Comparison of ENCODE assay signal across 8 cellular contexts in the genomic region with DNA sequence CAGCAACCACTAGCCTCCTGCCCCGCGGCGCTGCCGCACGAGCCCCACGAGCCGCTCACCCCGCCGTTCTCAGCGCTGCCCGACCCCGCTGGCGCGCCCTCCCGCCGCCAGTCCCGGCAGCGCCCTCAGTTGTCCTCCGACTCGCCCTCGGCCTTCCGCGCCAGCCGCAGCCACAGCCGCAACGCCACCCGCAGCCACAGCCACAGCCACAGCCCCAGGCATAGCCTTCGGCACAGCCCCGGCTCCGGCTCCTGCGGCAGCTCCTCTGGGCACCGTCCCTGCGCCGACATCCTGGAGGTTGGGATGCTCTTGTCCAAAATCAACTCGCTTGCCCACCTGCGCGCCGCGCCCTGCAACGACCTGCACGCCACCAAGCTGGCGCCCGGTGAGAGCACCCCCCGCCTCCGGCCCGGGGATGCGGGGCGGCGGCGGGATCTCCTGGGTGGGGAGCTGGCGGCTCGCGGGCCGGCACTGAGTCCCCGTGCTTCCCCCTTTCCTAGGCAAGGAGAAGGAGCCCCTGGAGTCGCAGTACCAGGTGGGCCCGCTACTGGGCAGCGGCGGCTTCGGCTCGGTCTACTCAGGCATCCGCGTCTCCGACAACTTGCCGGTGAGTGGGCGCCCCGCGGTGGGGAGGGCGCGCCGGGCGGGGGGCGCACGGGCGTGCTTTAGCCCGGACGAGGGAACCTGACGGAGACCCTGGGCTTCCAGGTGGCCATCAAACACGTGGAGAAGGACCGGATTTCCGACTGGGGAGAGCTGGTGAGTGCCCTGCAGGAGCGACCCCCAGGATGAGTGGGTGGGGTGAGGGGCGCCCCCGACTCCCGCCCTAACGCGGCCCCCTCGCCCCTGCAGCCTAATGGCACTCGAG. TPM values are rescaled to one million over a fixed set of nuclear protein-coding genes. Genes with fewer than 3 reads are reported as not detected.
DNase-seq lines count a peak whose midpoint lies in the region; ATAC-seq and TF ChIP-seq lines count a peak whose summit lies in the region.

No MANE protein-coding gene starts in this region.

- peak; percentile 18 for ATAC-seq in HG02884 (IDR thresholded peaks at IDR 0.05; ENCODE audit: unreplicated experiment)
- peak in 1 of 2 donors; percentile 20 for ATAC-seq in upper lobe of left lung (ENCODE audit: low FRiP score in 2 of 2)

- TF ChIP-seq POLR2A in upper lobe of left lung (IDR thresholded peaks at IDR 0.05), result peak in 3 of 4 donors; percentile 49 to 60 (median 51)

- peaks cover 61% of the 10 kb centered on the region for H3K36me3 Mint-ChIP-seq in activated CD4-positive, alpha-beta memory T cell treated with anti-CD3 and anti-CD28 coated beads, Interleukin-2, amount 10 ng/mL, durations not matched to agents 7 days and 5 days (ENCODE audit: low read depth)

- H3K27ac Mint-ChIP-seq in activated CD4-positive, alpha-beta memory T cell treated with anti-CD3 and anti-CD28 coated beads, Interleukin-2, amount 10 ng/mL, durations not matched to agents 7 days and 5 days, result peak overlapping the region; percentile 98

- no peak for TF ChIP-seq EP300 in upper lobe of left lung (IDR thresholded peaks at IDR 0.05)

- peak overlapping the region; percentile 80 for H3K27ac ChIP-seq in 22Rv1
- H3K27ac ChIP-seq in upper lobe of left lung, result peak overlapping the region; percentile 90 to 94 (median 91)

- peaks cover 25 to 34% (median 32%) of the 10 kb centered on the region in 4 donors for H3K36me3 ChIP-seq in upper lobe of left lung

- H3K4me3 ChIP-seq in epithelial cell of proximal tubule (ENCODE audit: low read depth, low read length), result peak overlapping the region; percentile 94
- H3K4me3 ChIP-seq in upper lobe of left lung, result peak overlapping the region; percentile 72 to 97 (median 94)

- 0% methylated on average over 3 to 44 of the region's 89 CpGs for WGBS in upper lobe of left lung, 2 donors

- peak; percentile 32 for TF ChIP-seq CTCF in 22Rv1 (IDR thresholded peaks at IDR 0.05)
- peak; percentile 30 for TF ChIP-seq CTCF in GM13976 (IDR thresholded peaks at IDR 0.05; ENCODE audit: borderline replicate concordance, control extremely low read depth, extremely low read depth, insufficient read depth, missing control alignments)
- TF ChIP-seq CTCF in epithelial cell of proximal tubule (conservative IDR thresholded peaks at IDR 0.05; ENCODE audit: low read depth, low read length), result peak; percentile 4
- peak in 5 of 6 experiments; percentile 36 to 69 (median 40) for TF ChIP-seq CTCF in upper lobe of left lung (IDR thresholded peaks at IDR 0.05)

- no peaks in the 10 kb centered on the region for H3K9me3 ChIP-seq in upper lobe of left lung

- peaks cover 41% of the 10 kb centered on the region for H3K4me1 Mint-ChIP-seq in activated CD4-positive, alpha-beta memory T cell treated with anti-CD3 and anti-CD28 coated beads, Interleukin-2, amount 10 ng/mL, durations not matched to agents 7 days and 5 days

- in situ Hi-C loops in GM13976 (cut with MboI; ENCODE audit: low sequenced_read_pairs, unreplicated experiment), result loop anchor here (5.0 kb wide), 1 partner anchor 118 kb away; no protein-coding TSS in a partner anchor

- POLR2A ChIA-PET in activated CD4-positive, alpha-beta memory T cell treated with anti-CD3 and anti-CD28 coated beads, Interleukin-2, amount 10 ng/mL, durations not matched to agents 7 days and 5 days (lab: Charles Lee), result interaction anchor here (0.8 to 19.6 kb wide), 32 partner anchors 9 to 572 kb away, joined by 3 to 1021 read pairs (median 11); a partner anchor contains a TSS

- peak overlapping the region; percentile 94 for H3K4me3 Mint-ChIP-seq in activated CD4-positive, alpha-beta memory T cell treated with anti-CD3 and anti-CD28 coated beads, Interleukin-2, amount 10 ng/mL, durations not matched to agents 7 days and 5 days

- no peaks in the 10 kb centered on the region for H3K27me3 ChIP-seq in upper lobe of left lung

- DNase-seq in GM13976 (ENCODE audit: low spot score) (peak; percentile 44), NCI-H2171 (lab: John Stamatoyannopoulos, UW) (peak; percentile 57), epithelial cell of proximal tubule (ENCODE audit: low read depth) (no peak), myocyte (ENCODE audit: low read depth) (peak; percentile 26), upper lobe of left lung (peak; percentile 61 to 92)
- peak; percentile 58 for DNase-seq in activated CD4-positive, alpha-beta memory T cell treated with anti-CD3 and anti-CD28 coated beads, Interleukin-2, amount 10 ng/mL, durations not matched to agents 7 days and 5 days

- CTCF ChIA-PET in activated CD4-positive, alpha-beta memory T cell treated with anti-CD3 and anti-CD28 coated beads, Interleukin-2, amount 10 ng/mL, durations not matched to agents 7 days and 5 days (lab: Charles Lee), result interaction anchor here (1.0 to 17.6 kb wide), 10 partner anchors 12 to 149 kb away, joined by 3 to 327 read pairs (median 32); no protein-coding TSS in a partner anchor

- peaks cover 28 to 59% (median 45%) of the 10 kb centered on the region in 4 donors for H3K4me1 ChIP-seq in upper lobe of left lung

- peaks cover 1% of the 10 kb centered on the region for H3K27me3 Mint-ChIP-seq in activated CD4-positive, alpha-beta memory T cell treated with anti-CD3 and anti-CD28 coated beads, Interleukin-2, amount 10 ng/mL, durations not matched to agents 7 days and 5 days

- no peaks in the 10 kb centered on the region for H3K9me3 Mint-ChIP-seq in activated CD4-positive, alpha-beta memory T cell treated with anti-CD3 and anti-CD28 coated beads, Interleukin-2, amount 10 ng/mL, durations not matched to agents 7 days and 5 days

RNA-seq across cellular contexts. Expression of a gene that starts 0.6 kb away (rescaled TPM):
- 100 to 1,000 TPM; 497 to 505 TPM for total RNA-seq in activated CD4-positive, alpha-beta memory T cell treated with anti-CD3 and anti-CD28 coated beads, Interleukin-2, amount 10 ng/mL, durations not matched to agents 7 days and 5 days
- total RNA-seq in epithelial cell of proximal tubule (20.9 and 25.9 TPM in 2 replicates), myocyte (3.0 and 4.6 TPM in 2 replicates), upper lobe of left lung (10 to 100 TPM; 26.9 to 80.9 (median 36.0) TPM)
- polyA plus RNA-seq in myocyte (2012), result 6.6 TPM

Comparison
In these comparisons a context has a peak if more than half of its experiments do, and no peak if none do; other contexts are left out.
1. RNA of a gene that starts 0.6 kb away (total RNA-seq): 497 to 505 TPM in activated CD4-positive, alpha-beta memory T cell treated with anti-CD3 and anti-CD28 coated beads, Interleukin-2, amount 10 ng/mL, durations not matched to agents 7 days and 5 days; 26.9 to 80.9 TPM in upper lobe of left lung, 20.9 to 25.9 TPM in epithelial cell of proximal tubule and 3.0 to 4.6 TPM in myocyte; every median in the first group is over 4 times any median in the second.
2. Peak in every context shown above with its lines, with median percentiles within 50 percentile points of each other: CTCF ChIP-seq.